Comparison of ENCODE assay signal across 27 cellular contexts in genomic region chr6:167125950-167126349, GRCh38. TPM values are rescaled to one million over a fixed set of nuclear protein-coding genes. Genes with fewer than 3 reads are reported as not detected.
DNase-seq lines count a peak whose midpoint lies in the region; ATAC-seq, FAIRE-seq and TF ChIP-seq lines count a peak whose summit lies in the region.
"Had no signal": no experiment of that assay in that cellular context is flagged by ENCODE, and none has a peak within 500 bp of the region (broad histone marks: within the 10 kb centered on the region; RNA-seq: fewer than 3 reads in every experiment).

No MANE protein-coding gene starts in this region.

- CTCF ChIA-PET in HepG2 (lab: Yijun Ruan, JAX; ENCODE audit: low intra/inter-chr PET ratio, low total read pairs), result no interaction called here

- peaks cover 99% of the 10 kb centered on the region for H3K36me3 Mint-ChIP-seq in activated T-helper 17 cell treated with anti-CD3 and anti-CD28 coated beads, Interleukin-2, amount 50 U/mL, for 72 hours (ENCODE audit: low read depth)
- peaks cover 17% of the 10 kb centered on the region for H3K36me3 Mint-ChIP-seq in stimulated activated memory B cell treated with anti-CD40 and anti-IgM and Interleukin-4, amounts not matched to agents 10 μg/mL and 1 μg/mL and 100 μg/mL, for 72 hours
- H3K36me3 Mint-ChIP-seq: CD14-positive monocyte had no signal

- no peak for TF ChIP-seq POLR2A in HepG2 (IDR thresholded peaks at IDR 0.05; ENCODE audit: insufficient read depth in 1 of 2, low read depth in 2 of 2, low read length in 2 of 2)
- TF ChIP-seq POLR2A in right lobe of liver (IDR thresholded peaks at IDR 0.05), result no peak

- no peak overlapping the region for H2AFZ ChIP-seq in HepG2 (ENCODE audit: low read length)
- H2AFZ ChIP-seq: GM23338 had no signal

- no peaks in the 10 kb centered on the region for H3K27me3 Mint-ChIP-seq in activated T-helper 17 cell treated with anti-CD3 and anti-CD28 coated beads, Interleukin-2, amount 50 U/mL, for 72 hours
- H3K27me3 Mint-ChIP-seq in stimulated activated memory B cell treated with anti-CD40 and anti-IgM and Interleukin-4, amounts not matched to agents 10 μg/mL and 1 μg/mL and 100 μg/mL, for 72 hours, result no peaks in the 10 kb centered on the region
- H3K27me3 Mint-ChIP-seq: CD4-positive, alpha-beta T cell; CD8-positive, alpha-beta memory T cell had no signal

- no peak for TF ChIP-seq EP300 in HepG2 (IDR thresholded peaks at IDR 0.05; ENCODE audit: low read depth in 2 of 2, low read length in 2 of 2)
- TF ChIP-seq EP300 in HepG2 (CRISPR knock-in tag; IDR thresholded peaks at IDR 0.05; ENCODE audit: borderline replicate concordance), result no peak

- no peak for TF ChIP-seq RAD21 in HepG2 (CRISPR knock-in tag; IDR thresholded peaks at IDR 0.05)

- no peak overlapping the region for H3K27ac Mint-ChIP-seq in activated T-helper 17 cell treated with anti-CD3 and anti-CD28 coated beads, Interleukin-2, amount 50 U/mL, for 72 hours
- H3K27ac Mint-ChIP-seq in stimulated activated memory B cell treated with anti-CD40 and anti-IgM and Interleukin-4, amounts not matched to agents 10 μg/mL and 1 μg/mL and 100 μg/mL, for 72 hours, result peak overlapping the region; percentile 95
- H3K27ac Mint-ChIP-seq: CD4-positive, alpha-beta T cell; GM23338; H9 had no signal

- H3K9me3 ChIP-seq in HepG2 (ENCODE audit: low read length) (no peaks in the 10 kb centered on the region), right lobe of liver (no peaks in the 10 kb centered on the region), mononuclear cell (ENCODE audit: low read depth, low read length) (no peaks in the 10 kb centered on the region)
- H3K9me3 ChIP-seq: BE2C had no signal

- H3K4me2 ChIP-seq in HepG2 (ENCODE audit: low read depth, low read length), result no peak overlapping the region
- H3K4me2 ChIP-seq: BLaER1 treated with 17β-estradiol and CSF1 and Interleukin-3, amounts not matched to agents 10 nM and 100 nM; GM23338 had no signal

- no peak overlapping the region for H3K9ac ChIP-seq in HepG2 (ENCODE audit: insufficient read depth, low read depth, low read length)
- H3K9ac ChIP-seq: BLaER1 treated with 17β-estradiol and CSF1 and Interleukin-3, amounts not matched to agents 10 nM and 100 nM had no signal

- FAIRE-seq in HepG2 (lab: Jason Lieb, UNC), result no peak
- FAIRE-seq: A204.1 had no signal

- H3K27ac ChIP-seq in HepG2 (ENCODE audit: extremely low read length, insufficient read depth, low read length), result no peak overlapping the region
- H3K27ac ChIP-seq in right lobe of liver, result no peak overlapping the region
- H3K27ac ChIP-seq: 22Rv1; BLaER1 treated with 17β-estradiol and CSF1 and Interleukin-3, amounts not matched to agents 10 nM and 100 nM had no signal

- WGBS in HepG2 (ENCODE audit: low lambda C conversion rate), result 73% methylated on average over 3 of the region's 3 CpGs
- 88% methylated on average over 3 of the region's 3 CpGs for WGBS in right lobe of liver (ENCODE audit: insufficient coverage, low coverage, low lambda C conversion rate, missing lambda C conversion rate)

- H3K36me3 ChIP-seq in HepG2 (replicated peaks in 1 of 2; ENCODE audit: control insufficient read depth in 1 of 2, insufficient read depth in 2 of 2, low read length in 2 of 2) (0 out of 5 replicates have a peak, but pooled peaks cover 0 to 4% of the 10 kb centered on the region in 2 experiments), right lobe of liver (no peaks in the 10 kb centered on the region)
- H3K36me3 ChIP-seq: BE2C; BLaER1 treated with 17β-estradiol and CSF1 and Interleukin-3, amounts not matched to agents 10 nM and 100 nM had no signal

- no peak for DNase-seq in HepG2 (ENCODE audit: low spot score)
- no peak for DNase-seq in right lobe of liver
- no peak for DNase-seq in NCI-H187 (lab: John Stamatoyannopoulos, UW)
- DNase-seq: BE2C; Calu3; CD4-positive, alpha-beta T cell; CD8-positive, alpha-beta memory T cell; COR-L47; DMS53; DMS79 treated with DMSO at 0.1 percent for 48 hours; GF-D8; H9 had no signal

- TF ChIP-seq CTCF in HepG2 (CRISPR knock-in tag; IDR thresholded peaks at IDR 0.05) (no peak), right lobe of liver (IDR thresholded peaks at IDR 0.05) (no peak)

- POLR2A ChIA-PET in HepG2 (lab: Yijun Ruan, JAX), result no interaction called here

- ATAC-seq in HepG2 (no peak), right lobe of liver (no peak), HG03378 (IDR thresholded peaks at IDR 0.05; ENCODE audit: unreplicated experiment) (no peak), GM21825 (IDR thresholded peaks at IDR 0.05; ENCODE audit: unreplicated experiment) (no peak)
- no peak for ATAC-seq in activated T-helper 17 cell treated with anti-CD3 and anti-CD28 coated beads, Interleukin-2, amount 50 U/mL, for 72 hours (replicated peaks)
- no peak for ATAC-seq in stimulated activated memory B cell treated with anti-CD40 and anti-IgM and Interleukin-4, amounts not matched to agents 10 μg/mL and 1 μg/mL and 100 μg/mL, for 72 hours
- ATAC-seq: GM23338, HCT116 had no signal

- H4K20me1 ChIP-seq in HepG2 (ENCODE audit: insufficient read depth, low read length), result no peaks in the 10 kb centered on the region
- H4K20me1 ChIP-seq: BLaER1 treated with 17β-estradiol and CSF1 and Interleukin-3, amounts not matched to agents 10 nM and 100 nM had no signal

- peaks cover 9% of the 10 kb centered on the region for H3K79me2 ChIP-seq in HepG2 (ENCODE audit: insufficient read depth, low read length)

- H3K9me3 Mint-ChIP-seq in activated T-helper 17 cell treated with anti-CD3 and anti-CD28 coated beads, Interleukin-2, amount 50 U/mL, for 72 hours, result no peaks in the 10 kb centered on the region
- H3K9me3 Mint-ChIP-seq in stimulated activated memory B cell treated with anti-CD40 and anti-IgM and Interleukin-4, amounts not matched to agents 10 μg/mL and 1 μg/mL and 100 μg/mL, for 72 hours, result no peaks in the 10 kb centered on the region
- H3K9me3 Mint-ChIP-seq: CD4-positive, alpha-beta T cell; CD8-positive, alpha-beta memory T cell; GM23338 had no signal

- BruUV-seq in HepG2 (replicated peaks; lab: Mats Ljungman, UMichigan), result no TSS peak

- H3K27me3 ChIP-seq in HepG2 (ENCODE audit: control insufficient read depth in 1 of 2, insufficient read depth in 2 of 2, low read length in 2 of 2), result no peaks in the 10 kb centered on the region
- no peaks in the 10 kb centered on the region for H3K27me3 ChIP-seq in right lobe of liver
- H3K27me3 ChIP-seq in mononuclear cell (ENCODE audit: insufficient read depth, low read length), result no peaks in the 10 kb centered on the region
- H3K27me3 ChIP-seq: BE2C; BLaER1 treated with 17β-estradiol and CSF1 and Interleukin-3, amounts not matched to agents 10 nM and 100 nM had no signal

- intact Hi-C loops in HepG2 (cut with micrococcal nuclease; ENCODE audit: unreplicated experiment) (no loop called here), right lobe of liver (cut with DNase I) (no loop called here)

- peaks cover 67% of the 10 kb centered on the region for H3K4me1 Mint-ChIP-seq in activated T-helper 17 cell treated with anti-CD3 and anti-CD28 coated beads, Interleukin-2, amount 50 U/mL, for 72 hours
- H3K4me1 Mint-ChIP-seq in stimulated activated memory B cell treated with anti-CD40 and anti-IgM and Interleukin-4, amounts not matched to agents 10 μg/mL and 1 μg/mL and 100 μg/mL, for 72 hours, result peaks cover 93% of the 10 kb centered on the region
- H3K4me1 Mint-ChIP-seq: GM23338 had no signal

- H3K4me3 ChIP-seq in HepG2 (replicated peaks in 1 of 3; ENCODE audit: insufficient read depth in 1 of 3, low read depth in 2 of 3, low read length in 3 of 3) (no peak overlapping the region), right lobe of liver (no peak overlapping the region), mononuclear cell (ENCODE audit: low read length) (peak overlapping the region; percentile 41)
- H3K4me3 ChIP-seq: BLaER1 treated with 17β-estradiol and CSF1 and Interleukin-3, amounts not matched to agents 10 nM and 100 nM; GM23338 had no signal

- H3K4me1 ChIP-seq in HepG2 (ENCODE audit: insufficient read depth, low read length) (peaks cover 76% of the 10 kb centered on the region), right lobe of liver (peaks cover 0 to 12% (median 3%) of the 10 kb centered on the region in 4 donors), mononuclear cell (ENCODE audit: insufficient read depth, low read length) (peaks cover 62% of the 10 kb centered on the region)

- in situ Hi-C loops in HepG2 (cut with HindIII; ENCODE audit: extremely low pct_ligation_motif_present, low pct_unique_long_range_greater_than_20kb), result loop anchor here (25.0 kb wide), 1 partner anchor 114 kb away; no protein-coding TSS in a partner anchor

- H3K4me3 Mint-ChIP-seq in activated T-helper 17 cell treated with anti-CD3 and anti-CD28 coated beads, Interleukin-2, amount 50 U/mL, for 72 hours, result peak overlapping the region; percentile 62
- H3K4me3 Mint-ChIP-seq in stimulated activated memory B cell treated with anti-CD40 and anti-IgM and Interleukin-4, amounts not matched to agents 10 μg/mL and 1 μg/mL and 100 μg/mL, for 72 hours, result no peak overlapping the region
- H3K4me3 Mint-ChIP-seq: CD14-positive monocyte; CD4-positive, alpha-beta T cell; GM23338; H9 had no signal

RNA-seq across cellular contexts. Expression of gene CCR6, which starts 3.1 kb away (rescaled TPM):
- total RNA-seq in HepG2 (2016; rRNA removed; fragmentation: Illumina TruSeq; extraction: Trizol), result 4.2 and 4.5 TPM in 2 replicates
- total RNA-seq in HepG2 (2016; cell fraction: cytosol; rRNA removed; fragmentation: Illumina TruSeq; extraction: Trizol; ENCODE audit: low read depth), result 0.10 TPM in 1 of 2 replicates, not detected in the other
- total RNA-seq in HepG2 (2016; cell fraction: insoluble cytoplasmic fraction; rRNA removed; fragmentation: Illumina TruSeq; extraction: Trizol), result 4.0 and 4.5 TPM in 2 replicates
- total RNA-seq in HepG2 (2016; cell fraction: membrane; rRNA removed; fragmentation: Illumina TruSeq; extraction: Trizol), result 1.2 and 1.3 TPM in 2 replicates
- total RNA-seq in HepG2 (2016; cell fraction: nucleus; rRNA removed; fragmentation: Illumina TruSeq; extraction: Trizol), result 0.56 and 1.4 TPM in 2 replicates
- polyA plus RNA-seq in HepG2 (2011; rRNA removed), result 8.7 and 11.3 TPM in 2 replicates
- 11.0 and 18.6 TPM in 2 replicates for polyA plus RNA-seq in HepG2 (2011; cell fraction: cytosol; rRNA removed)
- 3.2 and 3.5 TPM in 2 replicates for polyA plus RNA-seq in HepG2 (2011; cell fraction: nucleus; rRNA removed)
- polyA plus RNA-seq in HepG2 (2012), result 9.4 and 18.5 TPM in 2 replicates
- 0.07 and 0.20 TPM in 2 replicates for polyA plus RNA-seq in HepG2 (2016; cell fraction: cytosol; fragmentation: Illumina TruSeq; extraction: Trizol; ENCODE audit: low read depth)
- 2.7 and 3.0 TPM in 2 replicates for polyA plus RNA-seq in HepG2 (2016; cell fraction: insoluble cytoplasmic fraction; fragmentation: Illumina TruSeq; extraction: Trizol; ENCODE audit: low read depth)
- polyA plus RNA-seq in HepG2 (2016; cell fraction: membrane; fragmentation: Illumina TruSeq; extraction: Trizol; ENCODE audit: low read depth), result 0.43 and 0.55 TPM in 2 replicates
- 1.1 and 2.3 TPM in 2 replicates for polyA plus RNA-seq in HepG2 (2016; cell fraction: nucleus; fragmentation: Illumina TruSeq; extraction: Trizol; ENCODE audit: insufficient read depth, low read depth)
- 31.5 TPM in 1 of 2 replicates, not detected in the other for polyA minus RNA-seq in HepG2 (2011; rRNA and poly(A)+ RNA removed; ENCODE audit: low replicate concordance)
- 9.9 and 14.7 TPM in 2 replicates for polyA minus RNA-seq in HepG2 (2011; cell fraction: cytosol; rRNA and poly(A)+ RNA removed)
- 0.77 and 1.4 TPM in 2 replicates for polyA minus RNA-seq in HepG2 (2011; cell fraction: nucleus; rRNA and poly(A)+ RNA removed)
- total RNA-seq in right lobe of liver, result under 1 TPM in 3 of 6 experiments, not detected in 3; 0.06 to 0.58 (median 0.12) TPM
- 10 to 100 TPM; 31.5 to 55.7 TPM for total RNA-seq in activated T-helper 17 cell treated with anti-CD3 and anti-CD28 coated beads, Interleukin-2, amount 50 U/mL, for 72 hours
- 14.8 TPM for total RNA-seq in mononuclear cell
- total RNA-seq: Calu3, Daoy, G401, GM23338, H4, H9 had no signal
- polyA plus RNA-seq: AG04450, GM23338 had no signal

RNA-seq across cellular contexts. Expression of gene GPR31, which starts 31.8 kb away (rescaled TPM):
- total RNA-seq in HepG2 (2016; rRNA removed; fragmentation: Illumina TruSeq; extraction: Trizol) (not detected in 2 replicates), right lobe of liver (not detected), mononuclear cell (not detected)
- not detected in 2 replicates for total RNA-seq in HepG2 (2016; cell fraction: cytosol; rRNA removed; fragmentation: Illumina TruSeq; extraction: Trizol; ENCODE audit: low read depth)
- not detected in 2 replicates for total RNA-seq in HepG2 (2016; cell fraction: insoluble cytoplasmic fraction; rRNA removed; fragmentation: Illumina TruSeq; extraction: Trizol)
- not detected in 2 replicates for total RNA-seq in HepG2 (2016; cell fraction: membrane; rRNA removed; fragmentation: Illumina TruSeq; extraction: Trizol)
- total RNA-seq in HepG2 (2016; cell fraction: nucleus; rRNA removed; fragmentation: Illumina TruSeq; extraction: Trizol), result not detected in 2 replicates
- not detected in 2 replicates for polyA plus RNA-seq in HepG2 (2011; rRNA removed)
- not detected in 2 replicates for polyA plus RNA-seq in HepG2 (2011; cell fraction: cytosol; rRNA removed)
- polyA plus RNA-seq in HepG2 (2011; cell fraction: nucleus; rRNA removed), result not detected in 2 replicates
- not detected in 2 replicates for polyA plus RNA-seq in HepG2 (2012)
- polyA plus RNA-seq in HepG2 (2016; cell fraction: cytosol; fragmentation: Illumina TruSeq; extraction: Trizol; ENCODE audit: low read depth), result not detected in 2 replicates
- polyA plus RNA-seq in HepG2 (2016; cell fraction: insoluble cytoplasmic fraction; fragmentation: Illumina TruSeq; extraction: Trizol; ENCODE audit: low read depth), result not detected in 2 replicates
- not detected in 2 replicates for polyA plus RNA-seq in HepG2 (2016; cell fraction: membrane; fragmentation: Illumina TruSeq; extraction: Trizol; ENCODE audit: low read depth)
- polyA plus RNA-seq in HepG2 (2016; cell fraction: nucleus; fragmentation: Illumina TruSeq; extraction: Trizol; ENCODE audit: insufficient read depth, low read depth), result not detected in 2 replicates
- not detected in 2 replicates for polyA minus RNA-seq in HepG2 (2011; rRNA and poly(A)+ RNA removed; ENCODE audit: low replicate concordance)
- not detected in 2 replicates for polyA minus RNA-seq in HepG2 (2011; cell fraction: cytosol; rRNA and poly(A)+ RNA removed)
- not detected in 2 replicates for polyA minus RNA-seq in HepG2 (2011; cell fraction: nucleus; rRNA and poly(A)+ RNA removed)
- not detected for total RNA-seq in activated T-helper 17 cell treated with anti-CD3 and anti-CD28 coated beads, Interleukin-2, amount 50 U/mL, for 72 hours
- total RNA-seq: Calu3; CD4-positive, alpha-beta T cell; CD8-positive, alpha-beta memory T cell; Daoy; G401; GM23338; H4; H9 had no signal
- polyA plus RNA-seq: AG04450; CD14-positive monocyte; CD8-positive, alpha-beta memory T cell; GM23338 had no signal
